In genomic region chrX:133414399-133415275, GRCh38 we compare ENCODE assay signal across 9 cellular contexts. TPM values are rescaled to one million over a fixed set of nuclear protein-coding genes. Genes with fewer than 3 reads are reported as not detected.
DNase-seq lines count a peak whose midpoint lies in the region; ATAC-seq and TF ChIP-seq lines count a peak whose summit lies in the region.
"Had no signal": no experiment of that assay in that cellular context is flagged by ENCODE, and none has a peak within 500 bp of the region (broad histone marks: within the 10 kb centered on the region; RNA-seq: fewer than 3 reads in every experiment).

No MANE protein-coding gene starts in this region.

- H3K9ac ChIP-seq in Loucy (ENCODE audit: low read depth, low read length, poor library complexity, severe bottlenecking): peak overlapping the region; percentile 75
- H3K9ac ChIP-seq in muscle layer of colon (ENCODE audit: low read length): peak overlapping the region; percentile 33

- 1% methylated on average over 92 to 93 of the region's 93 CpGs for WGBS in ectodermal cell, 2 experiments

- H3K4me1 ChIP-seq in Loucy (ENCODE audit: insufficient read depth, low read length, poor library complexity, severe bottlenecking) (peaks cover 3% of the 10 kb centered on the region), ectodermal cell (ENCODE audit: control insufficient read depth, insufficient read depth, low read length) (peaks cover 3% of the 10 kb centered on the region), muscle layer of colon (ENCODE audit: insufficient read depth, low read length) (peaks cover 16% of the 10 kb centered on the region)

- H3K27me3 ChIP-seq in Loucy (ENCODE audit: insufficient read depth, low read length, poor library complexity, severe bottlenecking) (peaks cover 5% of the 10 kb centered on the region), ectodermal cell (ENCODE audit: control insufficient read depth, insufficient read depth, low read length, poor library complexity, severe bottlenecking) (peaks cover 13% of the 10 kb centered on the region), muscle layer of colon (ENCODE audit: control insufficient read depth in 1 of 2, insufficient read depth in 2 of 2, low read length in 2 of 2) (peaks cover 0 to 4% of the 10 kb centered on the region in 2 donors)

- peak overlapping the region; percentile 73 for H3K4me2 ChIP-seq in Loucy (ENCODE audit: low read depth, low read length, poor library complexity, severe bottlenecking)

- H4K20me1 ChIP-seq in Loucy (ENCODE audit: insufficient read depth, low read length, poor library complexity, severe bottlenecking): no peaks in the 10 kb centered on the region

- 0 out of 2 replicates have a peak, but pooled peaks cover 4% of the 10 kb centered on the region for H3K79me2 ChIP-seq in Loucy (ENCODE audit: insufficient read depth, low read length)

- H3K4me3 ChIP-seq in Loucy (ENCODE audit: low read length, poor library complexity, severe bottlenecking) (peak overlapping the region; percentile 77), ectodermal cell (ENCODE audit: insufficient read depth, low read depth, low read length) (peak overlapping the region; percentile 65), muscle layer of colon (ENCODE audit: low read depth in 1 of 2, low read length in 2 of 2) (peak overlapping the region; percentile 51 to 65)

- H3K9me3 ChIP-seq in Loucy (ENCODE audit: insufficient read depth, low read depth, low read length): no peaks in the 10 kb centered on the region
- H3K9me3 ChIP-seq in ectodermal cell (ENCODE audit: control insufficient read depth, low read length): no peaks in the 10 kb centered on the region
- H3K9me3 ChIP-seq in muscle layer of colon (ENCODE audit: low read length): no peaks in the 10 kb centered on the region

- TF ChIP-seq CTCF in Loucy (conservative IDR thresholded peaks at IDR 0.05; ENCODE audit: low read length): no peak

- no peak for ATAC-seq in HG02763 (IDR thresholded peaks at IDR 0.05; ENCODE audit: unreplicated experiment)
- ATAC-seq in HG03280 (IDR thresholded peaks at IDR 0.05; ENCODE audit: unreplicated experiment): no peak

- H3K27ac ChIP-seq in ectodermal cell (ENCODE audit: insufficient read depth, low read depth, low read length, poor library complexity, severe bottlenecking) (no peak overlapping the region), muscle layer of colon (ENCODE audit: low read depth, low read length) (peak overlapping the region; percentile 83)

- H3F3A ChIP-seq in Loucy (ENCODE audit: low read depth): no peaks in the 10 kb centered on the region

- H2AFZ ChIP-seq in Loucy (ENCODE audit: low read length): peak overlapping the region; percentile 87

- DNase-seq in ELF-1 (ENCODE audit: low read depth, low spot score): peak; percentile 53
- no peak for DNase-seq in cerebellum (ENCODE audit: low spot score)
- no peak for DNase-seq in UCSD-AML1 (lab: John Stamatoyannopoulos, UW; ENCODE audit: unreplicated experiment)

- H3K36me3 ChIP-seq in Loucy (ENCODE audit: insufficient read depth, low read length): no peaks in the 10 kb centered on the region
- no peaks in the 10 kb centered on the region for H3K36me3 ChIP-seq in ectodermal cell (ENCODE audit: control insufficient read depth, insufficient read depth, low read length)
- H3K36me3 ChIP-seq in muscle layer of colon (ENCODE audit: insufficient read depth, low read length): no peaks in the 10 kb centered on the region

- no peaks in the 10 kb centered on the region for H3K9me2 ChIP-seq in Loucy (replicated peaks; ENCODE audit: low read depth, low read length)

RNA-seq across cellular contexts. Expression of gene GPC4, which starts 0.7 kb away (rescaled TPM):
- polyA plus RNA-seq in ectodermal cell (2013, experiment 1 of 4): 19.8 TPM
- polyA plus RNA-seq in ectodermal cell (2013, experiment 2 of 4): 22.6 TPM
- 17.4 TPM for polyA plus RNA-seq in ectodermal cell (2013, experiment 3 of 4)
- polyA plus RNA-seq in ectodermal cell (2013, experiment 4 of 4): 21.5 TPM
- 4.2 TPM for total RNA-seq in cerebellum
- total RNA-seq: NCI-H460 had no signal
